Comparison of ENCODE assay signal across 36 cellular contexts in the genomic region with DNA sequence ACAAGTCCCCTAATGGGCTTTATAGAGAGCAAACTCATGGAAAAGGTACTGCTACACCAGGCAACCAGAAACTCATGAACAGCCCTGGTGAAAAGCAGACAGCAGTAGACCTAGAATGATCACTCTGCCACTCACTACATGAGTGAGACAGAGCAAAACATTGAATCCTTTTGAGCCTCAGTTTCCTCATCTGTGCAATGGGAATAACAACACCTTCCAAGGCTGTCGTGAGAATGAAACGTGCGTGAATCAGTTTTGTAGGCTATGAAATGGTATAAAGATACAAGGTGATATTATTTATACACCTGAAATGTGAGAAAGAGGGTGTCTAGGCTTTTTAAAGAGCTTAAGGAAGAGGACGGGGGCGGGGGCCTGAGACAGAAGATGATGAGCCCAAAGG.
"Had no signal": no experiment of that assay in that cellular context is flagged by ENCODE, and none has a peak within 500 bp of the region (broad histone marks: within the 10 kb centered on the region; RNA-seq: fewer than 3 reads in every experiment).

No MANE protein-coding gene starts in this region.

- FAIRE-seq: bronchial epithelial cell, TTC549 had no signal

- H3K4me1 Mint-ChIP-seq: activated B cell treated with CpG ODN at 0.5 μM for 24 hours; activated CD4-positive, alpha-beta memory T cell treated with anti-CD3 and anti-CD28 coated beads, Interleukin-2, amount 10 ng/mL, durations not matched to agents 7 days and 5 days; activated CD4-positive, alpha-beta T cell treated with anti-CD3 and anti-CD28 coated beads, Interleukin-2, amount 10 ng/mL, durations not matched to agents 7 days and 5 days; activated CD8-positive, alpha-beta memory T cell treated with anti-CD3 and anti-CD28 coated beads, Interleukin-2, amount 10 ng/mL, durations not matched to agents 7 days and 5 days; activated naive CD4-positive, alpha-beta T cell treated with anti-CD3 and anti-CD28 coated beads, Interleukin-2, amount 10 ng/mL, durations not matched to agents 7 days and 5 days; activated naive CD4-positive, alpha-beta T cell treated with anti-CD3 and anti-CD28 coated beads, Interleukin-2, amount 50 U/mL, for 24 hours; activated naive CD8-positive, alpha-beta T cell treated with anti-CD3 and anti-CD28 coated beads, Interleukin-2, amount 10 ng/mL, durations not matched to agents 7 days and 5 days; activated naive CD8-positive, alpha-beta T cell treated with anti-CD3 and anti-CD28 coated beads, Interleukin-2, amount 50 U/mL, for 24 hours; central memory CD8-positive, alpha-beta T cell had no signal

- H3K27ac ChIP-seq: ascending aorta, cardiac muscle cell, VCaP had no signal

- DNase-seq: activated B cell treated with CpG ODN at 0.5 μM for 24 hours; activated CD4-positive, alpha-beta memory T cell treated with anti-CD3 and anti-CD28 coated beads, Interleukin-2, amount 10 ng/mL, durations not matched to agents 7 days and 5 days; activated CD4-positive, alpha-beta T cell treated with anti-CD3 and anti-CD28 coated beads for 48 hours; activated CD4-positive, alpha-beta T cell treated with anti-CD3 and anti-CD28 coated beads, Interleukin-2, amount 10 ng/mL, durations not matched to agents 7 days and 5 days; activated CD4-positive, alpha-beta T cell treated with anti-CD3 and anti-CD28 coated beads, Interleukin-2, amount 50 U/mL, for 48 hours; activated CD4-positive, CD25-positive, alpha-beta regulatory T cell treated with anti-CD3 and anti-CD28 coated beads, Interleukin-2, amount 50 U/mL, for 72 hours; activated CD8-positive, alpha-beta memory T cell treated with anti-CD3 and anti-CD28 coated beads for 24 hours; activated CD8-positive, alpha-beta memory T cell treated with anti-CD3 and anti-CD28 coated beads, Interleukin-2, amount 10 ng/mL, durations not matched to agents 7 days and 5 days; activated CD8-positive, alpha-beta memory T cell treated with anti-CD3 and anti-CD28 coated beads, Interleukin-2, amount 50 U/mL, for 48 hours; activated CD8-positive, alpha-beta T cell treated with anti-CD3 and anti-CD28 coated beads, Interleukin-2, amount 10 ng/mL, durations not matched to agents 7 days and 5 days; activated effector memory CD4-positive, alpha-beta T cell treated with Interleukin-2 at 50 U/mL for 16 hours; activated gamma-delta T cell; activated naive CD4-positive, alpha-beta T cell treated with anti-CD3 and anti-CD28 coated beads, Interleukin-2, amount 10 ng/mL, durations not matched to agents 7 days and 5 days; activated naive CD4-positive, alpha-beta T cell treated with Interleukin-2 at 50 U/mL for 16 hours; activated naive CD8-positive, alpha-beta T cell treated with anti-CD3 and anti-CD28 coated beads, Interleukin-2, amount 10 ng/mL, durations not matched to agents 7 days and 5 days; activated naive CD8-positive, alpha-beta T cell treated with anti-CD3 and anti-CD28 coated beads, Interleukin-2, amount 50 U/mL, for 24 hours; activated T-cell treated with anti-CD3 and anti-CD28 coated beads, Interleukin-2, amount 50 U/mL, for 4 hours; amygdala; anterior cingulate cortex; caudate nucleus; cerebellar nuclear complex; T-helper 1 cell; T-helper 2 cell; T-helper 9 cell had no signal

- ATAC-seq: activated CD8-positive, alpha-beta memory T cell treated with anti-CD3 and anti-CD28 coated beads, Interleukin-2, amount 10 ng/mL, durations not matched to agents 7 days and 5 days; activated CD8-positive, alpha-beta T cell treated with anti-CD3 and anti-CD28 coated beads, Interleukin-2, amount 10 ng/mL, durations not matched to agents 7 days and 5 days; activated naive CD8-positive, alpha-beta T cell treated with anti-CD3 and anti-CD28 coated beads, Interleukin-2, amount 50 U/mL, for 24 hours; activated T-cell treated with anti-CD3 and anti-CD28 coated beads, Interleukin-2, amount 50 U/mL, for 4 hours had no signal

- H3K27me3 Mint-ChIP-seq: activated naive CD8-positive, alpha-beta T cell; brain had no signal

- H3K27me3 ChIP-seq: ascending aorta, cardiac muscle cell had no signal

- H3K4me1 ChIP-seq: ascending aorta had no signal

- H3K36me3 ChIP-seq: ascending aorta, cardiac muscle cell had no signal

- H3K4me3 ChIP-seq: ascending aorta, cardiac muscle cell had no signal

- H3K27ac Mint-ChIP-seq: activated B cell treated with CpG ODN at 0.5 μM for 24 hours; activated CD4-positive, alpha-beta memory T cell treated with anti-CD3 and anti-CD28 coated beads, Interleukin-2, amount 10 ng/mL, durations not matched to agents 7 days and 5 days; activated CD4-positive, alpha-beta T cell treated with anti-CD3 and anti-CD28 coated beads, Interleukin-2, amount 10 ng/mL, durations not matched to agents 7 days and 5 days; activated CD8-positive, alpha-beta memory T cell treated with anti-CD3 and anti-CD28 coated beads, Interleukin-2, amount 10 ng/mL, durations not matched to agents 7 days and 5 days; activated CD8-positive, alpha-beta T cell treated with anti-CD3 and anti-CD28 coated beads, Interleukin-2, amount 10 ng/mL, durations not matched to agents 7 days and 5 days; activated naive CD4-positive, alpha-beta T cell treated with anti-CD3 and anti-CD28 coated beads, Interleukin-2, amount 10 ng/mL, durations not matched to agents 7 days and 5 days; activated naive CD4-positive, alpha-beta T cell treated with anti-CD3 and anti-CD28 coated beads, Interleukin-2, amount 50 U/mL, for 24 hours; activated naive CD8-positive, alpha-beta T cell; activated naive CD8-positive, alpha-beta T cell treated with anti-CD3 and anti-CD28 coated beads, Interleukin-2, amount 10 ng/mL, durations not matched to agents 7 days and 5 days; activated naive CD8-positive, alpha-beta T cell treated with anti-CD3 and anti-CD28 coated beads, Interleukin-2, amount 50 U/mL, for 24 hours; activated T-helper 2 cell treated with anti-CD3 and anti-CD28 coated beads, Interferon-gamma antibody, Interleukin-2, Interleukin-4, amounts not matched to agents 10 μg/mL and 5 μg/mL and 100 μg/mL, durations not matched to agents 14 hours and 24 hours and 36 hours; brain; T-helper 1 cell treated with Interleukin-12 subunit alpha and Interleukin-12 subunit beta and Interleukin-4 antibody, amounts not matched to agents 30 μg/mL and 1 μg/mL, for 36 hours; T-helper 2 cell treated with Interferon-gamma antibody and Interleukin-4, amounts not matched to agents 5 μg/mL and 100 μg/mL, for 36 hours had no signal

- H3K4me3 Mint-ChIP-seq: activated B cell treated with CpG ODN at 0.5 μM for 24 hours; activated CD4-positive, alpha-beta memory T cell treated with anti-CD3 and anti-CD28 coated beads, Interleukin-2, amount 10 ng/mL, durations not matched to agents 7 days and 5 days; activated CD4-positive, alpha-beta T cell treated with anti-CD3 and anti-CD28 coated beads, Interleukin-2, amount 10 ng/mL, durations not matched to agents 7 days and 5 days; activated CD8-positive, alpha-beta memory T cell treated with anti-CD3 and anti-CD28 coated beads, Interleukin-2, amount 10 ng/mL, durations not matched to agents 7 days and 5 days; activated CD8-positive, alpha-beta T cell treated with anti-CD3 and anti-CD28 coated beads, Interleukin-2, amount 10 ng/mL, durations not matched to agents 7 days and 5 days; activated naive CD4-positive, alpha-beta T cell treated with anti-CD3 and anti-CD28 coated beads, Interleukin-2, amount 10 ng/mL, durations not matched to agents 7 days and 5 days; activated naive CD4-positive, alpha-beta T cell treated with anti-CD3 and anti-CD28 coated beads, Interleukin-2, amount 50 U/mL, for 24 hours; activated naive CD8-positive, alpha-beta T cell; activated naive CD8-positive, alpha-beta T cell treated with anti-CD3 and anti-CD28 coated beads, Interleukin-2, amount 10 ng/mL, durations not matched to agents 7 days and 5 days; activated naive CD8-positive, alpha-beta T cell treated with anti-CD3 and anti-CD28 coated beads, Interleukin-2, amount 50 U/mL, for 24 hours; activated T-cell treated with anti-CD3 and anti-CD28 coated beads, Interleukin-2, amount 50 U/mL, for 4 hours; brain; central memory CD8-positive, alpha-beta T cell; T-helper 1 cell treated with Interleukin-12 subunit alpha and Interleukin-12 subunit beta and Interleukin-4 antibody, amounts not matched to agents 30 μg/mL and 1 μg/mL, for 36 hours; T-helper 2 cell treated with Interferon-gamma antibody and Interleukin-4, amounts not matched to agents 5 μg/mL and 100 μg/mL, for 36 hours had no signal

- H3K36me3 Mint-ChIP-seq: activated CD8-positive, alpha-beta memory T cell treated with anti-CD3 and anti-CD28 coated beads, Interleukin-2, amount 10 ng/mL, durations not matched to agents 7 days and 5 days; activated naive CD4-positive, alpha-beta T cell treated with anti-CD3 and anti-CD28 coated beads, Interleukin-2, amount 10 ng/mL, durations not matched to agents 7 days and 5 days; activated naive CD4-positive, alpha-beta T cell treated with anti-CD3 and anti-CD28 coated beads, Interleukin-2, amount 50 U/mL, for 24 hours; activated naive CD8-positive, alpha-beta T cell; activated naive CD8-positive, alpha-beta T cell treated with anti-CD3 and anti-CD28 coated beads, Interleukin-2, amount 10 ng/mL, durations not matched to agents 7 days and 5 days; brain had no signal

- H3K9me3 ChIP-seq: ascending aorta had no signal

- H3K9me3 Mint-ChIP-seq: activated B cell treated with CpG ODN at 0.5 μM for 24 hours; activated CD4-positive, alpha-beta memory T cell treated with anti-CD3 and anti-CD28 coated beads, Interleukin-2, amount 10 ng/mL, durations not matched to agents 7 days and 5 days; activated CD4-positive, alpha-beta T cell treated with anti-CD3 and anti-CD28 coated beads, Interleukin-2, amount 10 ng/mL, durations not matched to agents 7 days and 5 days; activated naive CD4-positive, alpha-beta T cell treated with anti-CD3 and anti-CD28 coated beads, Interleukin-2, amount 10 ng/mL, durations not matched to agents 7 days and 5 days; activated naive CD4-positive, alpha-beta T cell treated with anti-CD3 and anti-CD28 coated beads, Interleukin-2, amount 50 U/mL, for 24 hours; activated naive CD8-positive, alpha-beta T cell treated with anti-CD3 and anti-CD28 coated beads, Interleukin-2, amount 10 ng/mL, durations not matched to agents 7 days and 5 days; activated naive CD8-positive, alpha-beta T cell treated with anti-CD3 and anti-CD28 coated beads, Interleukin-2, amount 50 U/mL, for 24 hours; activated T-cell treated with anti-CD3 and anti-CD28 coated beads, Interleukin-2, amount 50 U/mL, for 4 hours; activated T-helper 2 cell treated with anti-CD3 and anti-CD28 coated beads, Interferon-gamma antibody, Interleukin-2, Interleukin-4, amounts not matched to agents 10 μg/mL and 5 μg/mL and 100 μg/mL, durations not matched to agents 14 hours and 24 hours and 36 hours; central memory CD8-positive, alpha-beta T cell; T-helper 1 cell treated with Interleukin-12 subunit alpha and Interleukin-12 subunit beta and Interleukin-4 antibody, amounts not matched to agents 30 μg/mL and 1 μg/mL, for 36 hours; T-helper 2 cell treated with Interferon-gamma antibody and Interleukin-4, amounts not matched to agents 5 μg/mL and 100 μg/mL, for 36 hours had no signal
